ENCODE assay signal across 21 cellular contexts in the genomic region with DNA sequence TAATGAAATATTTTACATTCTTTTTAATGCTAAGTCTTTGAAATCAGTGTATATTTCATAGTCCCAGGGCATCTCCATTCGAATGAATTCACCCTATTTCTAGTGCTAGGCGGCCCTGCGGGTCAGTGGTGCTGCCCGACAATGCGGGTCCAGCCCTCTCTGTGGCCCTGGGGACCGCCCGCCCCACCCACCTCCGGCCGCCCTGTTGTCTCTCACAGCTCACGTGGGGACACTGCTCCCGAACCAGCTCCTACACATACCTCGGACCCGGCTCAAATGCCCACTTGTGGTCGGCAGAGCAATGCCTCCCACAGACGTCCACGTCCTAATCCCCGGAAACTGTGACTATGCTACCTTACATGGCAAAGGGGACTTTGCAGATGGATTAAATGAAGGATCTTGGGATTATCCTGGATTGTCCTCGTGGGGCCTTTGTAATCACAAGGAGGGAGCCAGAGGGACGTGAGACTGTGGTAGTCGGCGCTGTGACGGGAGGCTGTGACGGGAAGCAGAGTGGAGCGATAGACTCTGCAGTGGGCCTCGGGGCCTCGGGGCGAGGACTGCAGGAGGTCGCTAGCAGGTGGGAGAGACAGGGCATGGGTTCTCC.
DNase-seq lines count a peak whose midpoint lies in the region; TF ChIP-seq lines count a peak whose summit lies in the region.
"Had no signal": no experiment of that assay in that cellular context is flagged by ENCODE, and none has a peak within 500 bp of the region (broad histone marks: within the 10 kb centered on the region; RNA-seq: fewer than 3 reads in every experiment).

No MANE protein-coding gene starts in this region.

- no peak overlapping the region for H3K4me2 ChIP-seq in mesenchymal stem cell (ENCODE audit: low read length, poor library complexity, severe bottlenecking)
- H3K4me2 ChIP-seq: A549; BLaER1 treated with 17β-estradiol and CSF1 and Interleukin-3, amounts not matched to agents 10 nM and 100 nM had no signal

- no peak overlapping the region for H3K23ac ChIP-seq in mesenchymal stem cell (ENCODE audit: low read length in 2 of 2)

- CTCF ChIA-PET in HEK293 (lab: Yijun Ruan, JAX) = no interaction called here

- 84% methylated on average over 24 of the region's 28 CpGs for WGBS in mesenchymal stem cell

- H3K27me3 ChIP-seq in mesenchymal stem cell (ENCODE audit: control insufficient read depth in 1 of 2, insufficient read depth in 1 of 2, low read length in 2 of 2) = peaks cover 48 to 54% of the 10 kb centered on the region in 2 experiments
- H3K27me3 ChIP-seq: BE2C had no signal

- no peak overlapping the region for H4K8ac ChIP-seq in mesenchymal stem cell (ENCODE audit: low read length)

- no peak for TF ChIP-seq CTCF in HEK293 (tag by site-specific recombination; IDR thresholded peaks at IDR 0.05)

- H3K4ac ChIP-seq in mesenchymal stem cell (ENCODE audit: low read depth in 1 of 2, low read length in 2 of 2) = no peak overlapping the region

- peak; percentile 78 for DNase-seq in D341Med (ENCODE audit: low spot score)
- DNase-seq in NCI-H82 treated with DMSO at 0.1 percent for 48 hours (lab: John Stamatoyannopoulos, UW; ENCODE audit: unreplicated experiment) = peak; percentile 77
- no peak for DNase-seq in mesenchymal stem cell
- no peak for DNase-seq in A172 (ENCODE audit: low spot score)
- DNase-seq in medulla oblongata (ENCODE audit: extremely low spot score) = no peak
- DNase-seq in GDM1 (lab: John Stamatoyannopoulos, UW) = no peak
- no peak for DNase-seq in iPS-NIHi11 (ENCODE audit: low spot score)
- DNase-seq: ACHN; AML-193; BE2C; CD4-positive, alpha-beta T cell; CD8-positive, alpha-beta memory T cell; DMS153; DND-41; GOT3; HCEC 1CT had no signal

- no peak overlapping the region for H3K9ac ChIP-seq in mesenchymal stem cell (ENCODE audit: low read length)
- H3K9ac ChIP-seq: BLaER1 treated with 17β-estradiol and CSF1 and Interleukin-3, amounts not matched to agents 10 nM and 100 nM had no signal

- no peaks in the 10 kb centered on the region for H3K4me1 ChIP-seq in HEK293 (ENCODE audit: control insufficient read depth, insufficient read depth, low read length)
- H3K4me1 ChIP-seq in mesenchymal stem cell (ENCODE audit: control insufficient read depth, insufficient read depth, low read depth, low read length) = peaks cover 7% of the 10 kb centered on the region
- H3K4me1 ChIP-seq: A549, BE2C had no signal

- H3K79me1 ChIP-seq in mesenchymal stem cell (replicated peaks; ENCODE audit: low read length, poor library complexity, severe bottlenecking) = no peaks in the 10 kb centered on the region

- H2BK5ac ChIP-seq in mesenchymal stem cell (ENCODE audit: low read depth, low read length, poor library complexity, severe bottlenecking) = no peak overlapping the region

- no peak overlapping the region for H2AK5ac ChIP-seq in mesenchymal stem cell (ENCODE audit: low read length, severe bottlenecking)

- H3K18ac ChIP-seq in mesenchymal stem cell (ENCODE audit: low read depth in 1 of 2, low read length in 2 of 2) = no peak overlapping the region

- no peak overlapping the region for H3K27ac ChIP-seq in HEK293 (ENCODE audit: extremely low read depth, low read depth, low read length)
- H3K27ac ChIP-seq in mesenchymal stem cell (ENCODE audit: low read length, poor library complexity, severe bottlenecking) = no peak overlapping the region
- H3K27ac ChIP-seq: 22Rv1; A549; BLaER1 treated with 17β-estradiol and CSF1 and Interleukin-3, amounts not matched to agents 10 nM and 100 nM had no signal

- H2BK120ac ChIP-seq in mesenchymal stem cell (ENCODE audit: low read depth, low read length) = no peak overlapping the region

- no peak overlapping the region for H2AFZ ChIP-seq in mesenchymal stem cell (ENCODE audit: low read depth, low read length)

- H3K36me3 ChIP-seq in HEK293 (ENCODE audit: control insufficient read depth in 2 of 2, insufficient read depth in 1 of 2, low read length in 2 of 2) (no peaks in the 10 kb centered on the region), mesenchymal stem cell (ENCODE audit: control insufficient read depth in 1 of 2, insufficient read depth in 2 of 2, low read depth in 1 of 2, low read length in 2 of 2) (no peaks in the 10 kb centered on the region)
- H3K36me3 ChIP-seq: BE2C; BLaER1 treated with 17β-estradiol and CSF1 and Interleukin-3, amounts not matched to agents 10 nM and 100 nM had no signal

- no peaks in the 10 kb centered on the region for H3K9me3 ChIP-seq in HEK293 (ENCODE audit: control insufficient read depth, insufficient read depth, low read depth, low read length)
- H3K9me3 ChIP-seq in mesenchymal stem cell (ENCODE audit: control insufficient read depth, low read length) = no peaks in the 10 kb centered on the region
- H3K9me3 ChIP-seq: A549; BE2C; BLaER1 treated with 17β-estradiol and CSF1 and Interleukin-3, amounts not matched to agents 10 nM and 100 nM had no signal

- no peak overlapping the region for H2BK12ac ChIP-seq in mesenchymal stem cell (ENCODE audit: low read length in 2 of 2)

- no peak overlapping the region for H3K14ac ChIP-seq in mesenchymal stem cell (ENCODE audit: low read length in 2 of 2)

- no peak overlapping the region for H3K4me3 ChIP-seq in HEK293 (ENCODE audit: low read depth, low read length)
- no peak overlapping the region for H3K4me3 ChIP-seq in mesenchymal stem cell (ENCODE audit: insufficient read depth in 1 of 2, low read depth in 1 of 2, low read length in 2 of 2)
- H3K4me3 ChIP-seq: A549; BLaER1 treated with 17β-estradiol and CSF1 and Interleukin-3, amounts not matched to agents 10 nM and 100 nM; GM12878 had no signal

- H4K91ac ChIP-seq in mesenchymal stem cell (ENCODE audit: low read length) = no peak overlapping the region

- POLR2A ChIA-PET in HEK293 (lab: Yijun Ruan, JAX) = no interaction called here

- peak overlapping the region; percentile 60 for H2BK15ac ChIP-seq in mesenchymal stem cell (ENCODE audit: low read depth, poor library complexity, severe bottlenecking)

TF ChIP-seq in HEK293, 187 proteins besides CTCF, POLR2A, EP300 and RAD21 (continues in another document):
- TF ChIP-seq, protein P1, sequence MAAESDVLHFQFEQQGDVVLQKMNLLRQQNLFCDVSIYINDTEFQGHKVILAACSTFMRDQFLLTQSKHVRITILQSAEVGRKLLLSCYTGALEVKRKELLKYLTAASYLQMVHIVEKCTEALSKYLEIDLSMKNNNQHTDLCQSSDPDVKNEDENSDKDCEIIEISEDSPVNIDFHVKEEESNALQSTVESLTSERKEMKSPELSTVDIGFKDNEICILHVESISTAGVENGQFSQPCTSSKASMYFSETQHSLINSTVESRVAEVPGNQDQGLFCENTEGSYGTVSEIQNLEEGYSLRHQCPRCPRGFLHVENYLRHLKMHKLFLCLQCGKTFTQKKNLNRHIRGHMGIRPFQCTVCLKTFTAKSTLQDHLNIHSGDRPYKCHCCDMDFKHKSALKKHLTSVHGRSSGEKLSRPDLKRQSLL (tag by site-specific recombination; IDR thresholded peaks at IDR 0.05) = no peak
- no peak for TF ChIP-seq ZNF561 (tag by site-specific recombination; IDR thresholded peaks at IDR 0.05; ENCODE audit: borderline replicate concordance)
- TF ChIP-seq GLIS1 (tag by site-specific recombination; IDR thresholded peaks at IDR 0.05) = peak; percentile 82; the same call in 1 of the 2 replicates
- TF ChIP-seq, protein P2, sequence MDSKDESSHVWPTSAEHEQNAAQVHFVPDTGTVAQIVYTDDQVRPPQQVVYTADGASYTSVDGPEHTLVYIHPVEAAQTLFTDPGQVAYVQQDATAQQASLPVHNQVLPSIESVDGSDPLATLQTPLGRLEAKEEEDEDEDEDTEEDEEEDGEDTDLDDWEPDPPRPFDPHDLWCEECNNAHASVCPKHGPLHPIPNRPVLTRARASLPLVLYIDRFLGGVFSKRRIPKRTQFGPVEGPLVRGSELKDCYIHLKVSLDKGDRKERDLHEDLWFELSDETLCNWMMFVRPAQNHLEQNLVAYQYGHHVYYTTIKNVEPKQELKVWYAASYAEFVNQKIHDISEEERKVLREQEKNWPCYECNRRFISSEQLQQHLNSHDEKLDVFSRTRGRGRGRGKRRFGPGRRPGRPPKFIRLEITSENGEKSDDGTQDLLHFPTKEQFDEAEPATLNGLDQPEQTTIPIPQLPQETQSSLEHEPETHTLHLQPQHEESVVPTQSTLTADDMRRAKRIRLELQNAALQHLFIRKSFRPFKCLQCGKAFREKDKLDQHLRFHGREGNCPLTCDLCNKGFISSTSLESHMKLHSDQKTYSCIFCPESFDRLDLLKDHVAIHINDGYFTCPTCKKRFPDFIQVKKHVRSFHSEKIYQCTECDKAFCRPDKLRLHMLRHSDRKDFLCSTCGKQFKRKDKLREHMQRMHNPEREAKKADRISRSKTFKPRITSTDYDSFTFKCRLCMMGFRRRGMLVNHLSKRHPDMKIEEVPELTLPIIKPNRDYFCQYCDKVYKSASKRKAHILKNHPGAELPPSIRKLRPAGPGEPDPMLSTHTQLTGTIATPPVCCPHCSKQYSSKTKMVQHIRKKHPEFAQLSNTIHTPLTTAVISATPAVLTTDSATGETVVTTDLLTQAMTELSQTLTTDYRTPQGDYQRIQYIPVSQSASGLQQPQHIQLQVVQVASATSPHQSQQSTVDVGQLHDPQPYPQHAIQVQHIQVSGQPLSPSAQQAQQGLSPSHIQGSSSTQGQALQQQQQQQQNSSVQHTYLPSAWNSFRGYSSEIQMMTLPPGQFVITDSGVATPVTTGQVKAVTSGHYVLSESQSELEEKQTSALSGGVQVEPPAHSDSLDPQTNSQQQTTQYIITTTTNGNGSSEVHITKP (tag by site-specific recombination; IDR thresholded peaks at IDR 0.05) = no peak
- TF ChIP-seq, protein P3, sequence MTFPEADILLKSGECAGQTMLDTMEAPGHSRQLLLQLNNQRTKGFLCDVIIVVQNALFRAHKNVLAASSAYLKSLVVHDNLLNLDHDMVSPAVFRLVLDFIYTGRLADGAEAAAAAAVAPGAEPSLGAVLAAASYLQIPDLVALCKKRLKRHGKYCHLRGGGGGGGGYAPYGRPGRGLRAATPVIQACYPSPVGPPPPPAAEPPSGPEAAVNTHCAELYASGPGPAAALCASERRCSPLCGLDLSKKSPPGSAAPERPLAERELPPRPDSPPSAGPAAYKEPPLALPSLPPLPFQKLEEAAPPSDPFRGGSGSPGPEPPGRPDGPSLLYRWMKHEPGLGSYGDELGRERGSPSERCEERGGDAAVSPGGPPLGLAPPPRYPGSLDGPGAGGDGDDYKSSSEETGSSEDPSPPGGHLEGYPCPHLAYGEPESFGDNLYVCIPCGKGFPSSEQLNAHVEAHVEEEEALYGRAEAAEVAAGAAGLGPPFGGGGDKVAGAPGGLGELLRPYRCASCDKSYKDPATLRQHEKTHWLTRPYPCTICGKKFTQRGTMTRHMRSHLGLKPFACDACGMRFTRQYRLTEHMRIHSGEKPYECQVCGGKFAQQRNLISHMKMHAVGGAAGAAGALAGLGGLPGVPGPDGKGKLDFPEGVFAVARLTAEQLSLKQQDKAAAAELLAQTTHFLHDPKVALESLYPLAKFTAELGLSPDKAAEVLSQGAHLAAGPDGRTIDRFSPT (tag by site-specific recombination; IDR thresholded peaks at IDR 0.05) = no peak
- TF ChIP-seq ZNF610 (tag by site-specific recombination; IDR thresholded peaks at IDR 0.05; ENCODE audit: borderline replicate concordance) = no peak

Comparison
In these comparisons a context has a peak if more than half of its experiments do, and no peak if none do; other contexts are left out.
1. DNase-seq: peak in D341Med (single experiment) and NCI-H82 treated with DMSO at 0.1 percent for 48 hours (single experiment); none in mesenchymal stem cell (single experiment), A172 (single experiment), medulla oblongata (single experiment), GDM1 (single experiment) and iPS-NIHi11 (single experiment).